18 cellular contexts compared by ENCODE assay signal in genomic region chr3:180871901-180872300, GRCh38. TPM values are rescaled to one million over a fixed set of nuclear protein-coding genes. Genes with fewer than 3 reads are reported as not detected.
DNase-seq lines count a peak whose midpoint lies in the region; ATAC-seq and TF ChIP-seq lines count a peak whose summit lies in the region.
"Had no signal": no experiment of that assay in that cellular context is flagged by ENCODE, and none has a peak within 500 bp of the region (broad histone marks: within the 10 kb centered on the region; RNA-seq: fewer than 3 reads in every experiment).

No MANE protein-coding gene starts in this region.

- no peaks in the 10 kb centered on the region for H3K27me3 ChIP-seq in BLaER1
- H3K27me3 ChIP-seq in fibroblast of lung (ENCODE audit: control insufficient read depth, insufficient read depth, low read length): no peaks in the 10 kb centered on the region
- no peaks in the 10 kb centered on the region for H3K27me3 ChIP-seq in neural progenitor cell
- H3K27me3 ChIP-seq: sigmoid colon had no signal

- no peak overlapping the region for H3K9ac ChIP-seq in BLaER1
- no peak overlapping the region for H3K9ac ChIP-seq in fibroblast of lung (ENCODE audit: insufficient read depth, low read length)
- no peak overlapping the region for H3K9ac ChIP-seq in neural progenitor cell

- peaks cover 17% of the 10 kb centered on the region for H3K9me3 ChIP-seq in BLaER1
- no peaks in the 10 kb centered on the region for H3K9me3 ChIP-seq in fibroblast of lung (ENCODE audit: control insufficient read depth, insufficient read depth, low read depth, low read length)
- H3K9me3 ChIP-seq in neural progenitor cell (ENCODE audit: low read depth): no peaks in the 10 kb centered on the region
- H3K9me3 ChIP-seq: sigmoid colon had no signal

- H3K4me3 ChIP-seq in BLaER1 (no peak overlapping the region), fibroblast of lung (replicated peaks in 1 of 4; ENCODE audit: control extremely low read depth in 1 of 4, insufficient read depth in 1 of 4, low read depth in 3 of 4, low read length in 4 of 4) (no peak overlapping the region), neural progenitor cell (no peak overlapping the region)
- H3K4me3 ChIP-seq: coronary artery, sigmoid colon had no signal

- H3K27ac ChIP-seq in BLaER1 (peak overlapping the region; percentile 26; the same call in 1 of the 2 replicates), fibroblast of lung (ENCODE audit: insufficient read depth, low read length) (no peak overlapping the region), neural progenitor cell (no peak overlapping the region)
- H3K27ac ChIP-seq: sigmoid colon had no signal

- TF ChIP-seq CTCF in fibroblast of lung (conservative IDR thresholded peaks at IDR 0.05 in 1 of 2, IDR thresholded peaks at IDR 0.05 in 1 of 2; ENCODE audit: low read depth in 1 of 2, low read length in 2 of 2) (no peak), neural progenitor cell (IDR thresholded peaks at IDR 0.05) (no peak), nephron progenitor cell (IDR thresholded peaks at IDR 0.05) (no peak)

- H3K36me3 Mint-ChIP-seq in neural progenitor cell (no peaks in the 10 kb centered on the region), nephron progenitor cell (ENCODE audit: low read depth) (no peaks in the 10 kb centered on the region)

- H2AFZ ChIP-seq in fibroblast of lung (ENCODE audit: low read length): peak overlapping the region; percentile 44
- peak overlapping the region; percentile 2 for H2AFZ ChIP-seq in neural progenitor cell (replicated peaks)

- H3K36me3 ChIP-seq in BLaER1 (no peaks in the 10 kb centered on the region), fibroblast of lung (ENCODE audit: control insufficient read depth, insufficient read depth, low read length) (no peaks in the 10 kb centered on the region), neural progenitor cell (no peaks in the 10 kb centered on the region)
- H3K36me3 ChIP-seq: sigmoid colon had no signal

- H3K9me3 Mint-ChIP-seq in neural progenitor cell: peaks cover 5% of the 10 kb centered on the region
- H3K9me3 Mint-ChIP-seq in nephron progenitor cell: peaks cover 16% of the 10 kb centered on the region
- H3K9me3 Mint-ChIP-seq: H9 had no signal

- H3K4me2 ChIP-seq in BLaER1 (peak overlapping the region; percentile 43), fibroblast of lung (ENCODE audit: extremely low read depth, insufficient read depth, low read length) (peak overlapping the region; percentile 23), neural progenitor cell (no peak overlapping the region)

- no peak for ATAC-seq in HG03159 (IDR thresholded peaks at IDR 0.05; ENCODE audit: unreplicated experiment)
- ATAC-seq in GM21786 (IDR thresholded peaks at IDR 0.05; ENCODE audit: unreplicated experiment): no peak
- ATAC-seq: Panc1, T-helper 17 cell had no signal

- H3K27ac Mint-ChIP-seq in neural progenitor cell: no peak overlapping the region
- H3K27ac Mint-ChIP-seq in nephron progenitor cell: no peak overlapping the region
- H3K27ac Mint-ChIP-seq: T-helper 17 cell had no signal

- H3K4me1 Mint-ChIP-seq in neural progenitor cell (no peaks in the 10 kb centered on the region), nephron progenitor cell (peaks cover 9% of the 10 kb centered on the region)

- H3K4me1 ChIP-seq in BLaER1 (peaks cover 46% of the 10 kb centered on the region), fibroblast of lung (ENCODE audit: control insufficient read depth, extremely low read depth, insufficient read depth, low read length) (no peaks in the 10 kb centered on the region), neural progenitor cell (no peaks in the 10 kb centered on the region)

- H3K27me3 Mint-ChIP-seq in neural progenitor cell (ENCODE audit: insufficient read depth, low read depth): peaks cover 2% of the 10 kb centered on the region
- H3K27me3 Mint-ChIP-seq in nephron progenitor cell (ENCODE audit: low read depth, poor library complexity): peaks cover 11% of the 10 kb centered on the region

- no peak overlapping the region for H3K4me3 Mint-ChIP-seq in neural progenitor cell
- H3K4me3 Mint-ChIP-seq in nephron progenitor cell: no peak overlapping the region
- H3K4me3 Mint-ChIP-seq: T-helper 17 cell had no signal

- H3F3A ChIP-seq in neural progenitor cell (ENCODE audit: low read depth): no peaks in the 10 kb centered on the region

- H3K79me2 ChIP-seq in fibroblast of lung (ENCODE audit: control insufficient read depth, insufficient read depth, low read length) (no peaks in the 10 kb centered on the region), neural progenitor cell (ENCODE audit: low read depth) (no peaks in the 10 kb centered on the region)

- no peaks in the 10 kb centered on the region for H4K20me1 ChIP-seq in BLaER1
- no peaks in the 10 kb centered on the region for H4K20me1 ChIP-seq in fibroblast of lung (ENCODE audit: control insufficient read depth, extremely low read depth, insufficient read depth, low read length)
- no peaks in the 10 kb centered on the region for H4K20me1 ChIP-seq in neural progenitor cell (ENCODE audit: low read depth)

- DNase-seq in MV-4-11 (lab: John Stamatoyannopoulos, UW): peak; percentile 2
- peak; percentile 74 to 82 for DNase-seq in fibroblast of lung (ENCODE audit: low read depth in 2 of 2)
- DNase-seq in neural progenitor cell (ENCODE audit: low spot score): no peak
- no peak for DNase-seq in RKO (ENCODE audit: low spot score)
- DNase-seq in nephron progenitor cell: no peak
- DNase-seq: activated CD4-positive, CD25-positive, alpha-beta regulatory T cell treated with anti-CD3 and anti-CD28 coated beads, Interleukin-2, amount 50 U/mL, for 72 hours; H9; Karpas-422; NCI-H1930; NCI-H69; sigmoid colon; stimulated activated naive CD4-positive, alpha-beta T cell treated with Interleukin-2 at 50 U/mL for 16 hours; T-helper 17 cell had no signal

RNA-seq across cellular contexts. Expression of gene FXR1, which starts 40.6 kb away (rescaled TPM):
- total RNA-seq in fibroblast of lung: 229 and 252 TPM in 2 replicates
- 148 TPM in 2 replicates for polyA plus RNA-seq in fibroblast of lung
- polyA plus RNA-seq in fibroblast of lung (2012): 126 and 128 TPM in 2 replicates
- 42.2 and 55.3 TPM in 2 replicates for polyA minus RNA-seq in fibroblast of lung (ENCODE audit: low replicate concordance)
- total RNA-seq in neural progenitor cell (ENCODE audit: low replicate concordance): 308 and 412 TPM in 2 replicates

Comparison
In these comparisons a context has a peak if more than half of its experiments do, and no peak if none do; other contexts are left out.
1. DNase-seq: peak in MV-4-11 (single experiment) and fibroblast of lung (2 of 2); none in neural progenitor cell (single experiment), RKO (single experiment) and nephron progenitor cell (single experiment).